In the genomic region with DNA sequence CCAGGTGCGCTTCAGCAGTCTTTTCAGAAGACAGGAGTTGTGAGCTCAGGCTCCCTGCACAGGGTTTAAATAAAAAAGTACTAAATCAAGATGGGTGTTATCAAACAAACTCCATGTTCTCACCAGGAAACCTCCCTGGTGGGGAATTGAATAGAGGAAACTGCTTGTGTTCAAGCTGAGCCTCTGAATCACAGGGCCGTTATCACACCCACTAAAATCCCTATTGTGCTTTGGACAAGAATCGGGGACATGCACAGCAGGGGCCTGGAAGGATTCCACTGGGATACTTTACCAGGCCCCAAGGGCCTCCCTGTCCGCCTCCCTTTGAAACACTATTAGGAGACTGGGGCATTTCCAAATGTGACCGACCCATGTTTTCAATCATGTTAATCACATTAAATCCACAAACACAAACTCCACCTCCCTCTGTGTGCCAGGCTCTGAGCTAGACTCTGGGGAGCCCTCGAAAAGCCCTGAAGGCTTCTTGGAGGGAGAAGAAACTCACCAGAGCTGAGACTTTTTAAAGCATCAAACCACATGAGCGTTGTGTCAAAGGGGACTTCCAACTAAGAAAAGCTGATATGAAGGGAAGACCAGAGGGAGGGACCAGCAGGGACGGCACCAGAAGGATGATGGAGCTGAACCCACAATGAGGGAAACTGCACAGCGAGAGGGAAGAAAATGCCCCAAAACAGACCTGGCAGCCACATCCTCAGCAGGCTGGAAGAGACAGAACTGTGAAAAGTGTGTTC, we compare ENCODE assay signal across 18 cellular contexts.
DNase-seq lines count a peak whose midpoint lies in the region; ATAC-seq, FAIRE-seq and TF ChIP-seq lines count a peak whose summit lies in the region.
"Had no signal": no experiment of that assay in that cellular context is flagged by ENCODE, and none has a peak within 500 bp of the region (broad histone marks: within the 10 kb centered on the region; RNA-seq: fewer than 3 reads in every experiment).

No MANE protein-coding gene starts in this region.

- H3K27me3 Mint-ChIP-seq in WTC11 (ENCODE audit: low read depth) (peaks cover 2% of the 10 kb centered on the region; the same call in 1 of the 2 replicates), T-helper 17 cell (no peaks in the 10 kb centered on the region), CD14-positive monocyte (ENCODE audit: low read depth in 3 of 3) (peaks cover 0 to 8% (median 0%) of the 10 kb centered on the region in 3 donors)

- H3K27ac Mint-ChIP-seq in WTC11 (no peak overlapping the region), T-helper 17 cell (no peak overlapping the region), CD14-positive monocyte (peak overlapping the region in 1 of 7 donors; percentile 45)

- no peak overlapping the region for H3K27ac ChIP-seq in HEK293 (ENCODE audit: extremely low read depth, low read depth, low read length)
- H3K27ac ChIP-seq in aorta (ENCODE audit: low read depth in 1 of 2, low read length in 2 of 2) = no peak overlapping the region
- H3K27ac ChIP-seq: SJSA1 had no signal

- H3K36me3 Mint-ChIP-seq in WTC11 (no peaks in the 10 kb centered on the region), T-helper 17 cell (ENCODE audit: low read depth) (peaks cover 2% of the 10 kb centered on the region), CD14-positive monocyte (peaks cover 0 to 2% of the 10 kb centered on the region in 2 donors)

- ATAC-seq in WTC11 (no peak), aorta (ENCODE audit: low FRiP score) (no peak), T-helper 17 cell (no peak)
- ATAC-seq: HCT116, HepG2 had no signal

- H3K9me3 ChIP-seq in HEK293 (ENCODE audit: control insufficient read depth, insufficient read depth, low read depth, low read length) = no peaks in the 10 kb centered on the region
- H3K9me3 ChIP-seq in aorta (ENCODE audit: control insufficient read depth, low read length) = no peaks in the 10 kb centered on the region
- no peaks in the 10 kb centered on the region for H3K9me3 ChIP-seq in T-helper 17 cell (ENCODE audit: control insufficient read depth, low read length, poor library complexity, severe bottlenecking)
- H3K9me3 ChIP-seq: Caco-2, SJSA1 had no signal

- H3K9me3 Mint-ChIP-seq in WTC11 (no peaks in the 10 kb centered on the region; the same call in 1 of the 2 replicates), CD14-positive monocyte (no peaks in the 10 kb centered on the region)

- no peaks in the 10 kb centered on the region for H3K27me3 ChIP-seq in aorta (ENCODE audit: control insufficient read depth in 1 of 2, insufficient read depth in 2 of 2, low read length in 1 of 2)
- H3K27me3 ChIP-seq: SJSA1 had no signal

- H3K4me1 Mint-ChIP-seq in WTC11 (peaks cover 33% of the 10 kb centered on the region), T-helper 17 cell (peaks cover 5% of the 10 kb centered on the region), CD14-positive monocyte (peaks cover 1% of the 10 kb centered on the region)

- no peak for TF ChIP-seq CTCF in HEK293 (tag by site-specific recombination; IDR thresholded peaks at IDR 0.05)
- no peak for TF ChIP-seq CTCF in WTC11 (IDR thresholded peaks at IDR 0.05)
- no peak for TF ChIP-seq CTCF in CD14-positive monocyte (IDR thresholded peaks at IDR 0.05)

- POLR2A ChIA-PET in HEK293 (lab: Yijun Ruan, JAX) (no interaction called here), WTC11 (lab: Charles Lee) (no interaction called here)

- WGBS in aorta, 2 donors = 88 to 93% methylated on average over 9 of the region's 9 CpGs

- CTCF ChIA-PET in HEK293 (lab: Yijun Ruan, JAX) (no interaction called here), WTC11 (lab: Charles Lee) (no interaction called here)

- no peak for FAIRE-seq in HTR-8/SVneo (lab: Jason Lieb, UNC)
- FAIRE-seq: HepG2 had no signal

- no peak overlapping the region for H3K4me3 Mint-ChIP-seq in WTC11
- no peak overlapping the region for H3K4me3 Mint-ChIP-seq in T-helper 17 cell
- no peak overlapping the region for H3K4me3 Mint-ChIP-seq in CD14-positive monocyte

- intact Hi-C loops in aorta (cut with DNase I) = no loop called here
- intact Hi-C loops in CD14-positive monocyte (cut with micrococcal nuclease) = no loop called here

- H3K4me1 ChIP-seq in HEK293 (ENCODE audit: control insufficient read depth, insufficient read depth, low read length) = no peaks in the 10 kb centered on the region
- H3K4me1 ChIP-seq in aorta (ENCODE audit: control insufficient read depth in 1 of 2, insufficient read depth in 2 of 2, low read length in 2 of 2) = peaks cover 0 to 5% of the 10 kb centered on the region in 2 donors
- H3K4me1 ChIP-seq: Caco-2, SJSA1 had no signal

- DNase-seq in COR-L47 (lab: John Stamatoyannopoulos, UW) (peak; percentile 28), WTC11 (ENCODE audit: low spot score) (no peak), iPS-NIHi7 (ENCODE audit: extremely low spot score) (peak; percentile 32), aorta (no peak), T-helper 17 cell (no peak), HTR-8/SVneo (ENCODE audit: insufficient read length, low spot score) (no peak), CD14-positive monocyte (ENCODE audit: low spot score) (no peak)
- DNase-seq: Caco-2, DMS153, KG1, NCI-H1436, NCI-H446 treated with DMSO at 0.1 percent for 48 hours, NCI-H774, SW 1271 had no signal

- H3K36me3 ChIP-seq in HEK293 (ENCODE audit: control insufficient read depth in 2 of 2, insufficient read depth in 1 of 2, low read length in 2 of 2) (no peaks in the 10 kb centered on the region), aorta (ENCODE audit: control insufficient read depth in 1 of 2, insufficient read depth in 2 of 2, low read length in 1 of 2) (no peaks in the 10 kb centered on the region)
- H3K36me3 ChIP-seq: SJSA1 had no signal

- no peak overlapping the region for H3K4me3 ChIP-seq in HEK293 (ENCODE audit: low read depth, low read length)
- no peak overlapping the region for H3K4me3 ChIP-seq in aorta (ENCODE audit: low read length in 2 of 2)
- H3K4me3 ChIP-seq: SJSA1 had no signal

TF ChIP-seq in HEK293, 187 proteins besides CTCF, POLR2A, EP300 and RAD21:
- peak; percentile 18; the same call in 1 of the 2 replicates for TF ChIP-seq ZIC2 (tag by site-specific recombination; IDR thresholded peaks at IDR 0.05)
- TF ChIP-seq ZNF530 (tag by site-specific recombination; IDR thresholded peaks at IDR 0.05; ENCODE audit: low read depth) = no peak
- no peak for TF ChIP-seq OVOL3 (tag by site-specific recombination; IDR thresholded peaks at IDR 0.05)

TF ChIP-seq in WTC11, 78 proteins besides CTCF, POLR2A, EP300 and RAD21:
- TF ChIP-seq TCF7 (CRISPR knock-in tag; IDR thresholded peaks at IDR 0.05; ENCODE audit: low read depth) (no peak), ZNF423 (CRISPR knock-in tag; IDR thresholded peaks at IDR 0.05) (peak; percentile 73; the same call in 1 of the 2 replicates), TEAD1 (CRISPR knock-in tag; IDR thresholded peaks at IDR 0.05) (no peak)
- TF ChIP-seq, protein P1, sequence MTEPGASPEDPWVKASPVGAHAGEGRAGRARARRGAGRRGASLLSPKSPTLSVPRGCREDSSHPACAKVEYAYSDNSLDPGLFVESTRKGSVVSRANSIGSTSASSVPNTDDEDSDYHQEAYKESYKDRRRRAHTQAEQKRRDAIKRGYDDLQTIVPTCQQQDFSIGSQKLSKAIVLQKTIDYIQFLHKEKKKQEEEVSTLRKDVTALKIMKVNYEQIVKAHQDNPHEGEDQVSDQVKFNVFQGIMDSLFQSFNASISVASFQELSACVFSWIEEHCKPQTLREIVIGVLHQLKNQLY (CRISPR knock-in tag; IDR thresholded peaks at IDR 0.05) = no peak
- TF ChIP-seq, protein P2, sequence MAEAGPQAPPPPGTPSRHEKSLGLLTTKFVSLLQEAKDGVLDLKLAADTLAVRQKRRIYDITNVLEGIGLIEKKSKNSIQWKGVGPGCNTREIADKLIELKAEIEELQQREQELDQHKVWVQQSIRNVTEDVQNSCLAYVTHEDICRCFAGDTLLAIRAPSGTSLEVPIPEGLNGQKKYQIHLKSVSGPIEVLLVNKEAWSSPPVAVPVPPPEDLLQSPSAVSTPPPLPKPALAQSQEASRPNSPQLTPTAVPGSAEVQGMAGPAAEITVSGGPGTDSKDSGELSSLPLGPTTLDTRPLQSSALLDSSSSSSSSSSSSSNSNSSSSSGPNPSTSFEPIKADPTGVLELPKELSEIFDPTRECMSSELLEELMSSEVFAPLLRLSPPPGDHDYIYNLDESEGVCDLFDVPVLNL (CRISPR knock-in tag; IDR thresholded peaks at IDR 0.05; ENCODE audit: borderline replicate concordance, low read depth) = no peak

Comparison
In these comparisons a context has a peak if more than half of its experiments do, and no peak if none do; other contexts are left out.
1. DNase-seq: peak in COR-L47 (single experiment) and iPS-NIHi7 (single experiment); none in WTC11 (single experiment), aorta (0 of 2), T-helper 17 cell (0 of 3), HTR-8/SVneo (single experiment) and CD14-positive monocyte (single experiment).